ENCODE assay signal across 13 cellular contexts in the genomic region with DNA sequence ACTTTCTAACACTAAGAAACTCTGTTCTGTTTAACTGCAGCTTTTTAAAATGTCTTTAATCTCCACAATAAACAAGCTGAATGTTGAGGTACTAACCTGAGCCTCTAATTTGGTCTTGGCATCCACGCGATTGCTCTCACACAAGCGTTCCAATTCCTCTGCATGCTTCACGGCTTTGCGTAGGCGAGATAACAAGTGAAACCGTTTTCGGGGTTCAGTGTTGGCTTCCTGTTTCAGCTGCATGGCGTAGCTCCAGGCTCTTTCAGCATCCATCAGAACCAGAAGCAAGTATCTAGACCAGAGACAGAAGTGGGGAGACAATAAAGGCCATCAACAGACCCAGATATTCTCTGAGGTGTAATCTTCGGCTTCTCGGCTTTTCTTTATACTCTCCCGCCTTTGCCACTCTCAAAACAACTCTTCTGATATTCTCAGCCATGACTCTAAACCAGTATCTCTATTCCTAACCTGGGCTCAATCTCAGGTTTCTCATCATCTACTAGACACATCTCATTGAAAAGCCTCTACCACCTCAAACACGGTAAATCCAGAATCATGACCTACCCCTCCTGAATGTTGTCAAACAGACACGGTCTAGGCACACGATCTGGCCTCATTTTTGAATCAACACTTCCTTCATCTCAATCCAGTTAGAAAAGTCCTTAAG. TPM values are rescaled to one million over a fixed set of nuclear protein-coding genes. Genes with fewer than 3 reads are reported as not detected.
DNase-seq lines count a peak whose midpoint lies in the region; ATAC-seq and TF ChIP-seq lines count a peak whose summit lies in the region.
"Had no signal": no experiment of that assay in that cellular context is flagged by ENCODE, and none has a peak within 500 bp of the region (broad histone marks: within the 10 kb centered on the region; RNA-seq: fewer than 3 reads in every experiment).

No MANE protein-coding gene starts in this region.

- H3K9me3 ChIP-seq in CD8-positive, alpha-beta memory T cell (ENCODE audit: low read length) = no peaks in the 10 kb centered on the region
- no peaks in the 10 kb centered on the region for H3K9me3 ChIP-seq in Panc1 (ENCODE audit: control insufficient read depth, insufficient read depth, low read depth, low read length)
- H3K9me3 ChIP-seq: colonic mucosa had no signal

- no peak for ATAC-seq in Panc1
- ATAC-seq in activated T-helper 17 cell treated with anti-CD3 and anti-CD28 coated beads, Interleukin-2, amount 50 U/mL, for 72 hours (replicated peaks) = peak; percentile 96
- ATAC-seq in HG03439 (IDR thresholded peaks at IDR 0.05; ENCODE audit: unreplicated experiment) = no peak

- peak in 1 of 5 donors; percentile 31 for DNase-seq in CD8-positive, alpha-beta memory T cell
- DNase-seq in Panc1 (ENCODE audit: low read depth, low spot score) = no peak
- peak; percentile 36 to 50 (median 44) for DNase-seq in stimulated activated CD4-positive, alpha-beta T cell treated with anti-CD3 and anti-CD28 coated beads, Interleukin-12 subunit alpha, Interleukin-12 subunit beta, amount 100 ng/mL, for 48 hours (ENCODE audit: low read depth in 2 of 3, low spot score in 1 of 3)
- no peak for DNase-seq in brain microvascular endothelial cell
- no peak for DNase-seq in D341Med (ENCODE audit: low spot score)
- DNase-seq in DMS53 treated with DMSO at 0.1 percent for 48 hours (lab: John Stamatoyannopoulos, UW; ENCODE audit: unreplicated experiment) = no peak
- DNase-seq: colonic mucosa, mesenchymal stem cell had no signal

- H3K27ac Mint-ChIP-seq in CD8-positive, alpha-beta memory T cell = peak overlapping the region; percentile 73 to 97 (median 90)
- H3K27ac Mint-ChIP-seq in activated T-helper 17 cell treated with anti-CD3 and anti-CD28 coated beads, Interleukin-2, amount 50 U/mL, for 72 hours = peak overlapping the region; percentile 86

- H3K36me3 Mint-ChIP-seq in CD8-positive, alpha-beta memory T cell = peaks cover 8 to 80% (median 26%) of the 10 kb centered on the region in 3 donors
- H3K36me3 Mint-ChIP-seq in activated T-helper 17 cell treated with anti-CD3 and anti-CD28 coated beads, Interleukin-2, amount 50 U/mL, for 72 hours (ENCODE audit: low read depth) = peaks cover 98% of the 10 kb centered on the region

- intact Hi-C loops in Panc1 (cut with micrococcal nuclease; ENCODE audit: unreplicated experiment) = no loop called here

- no peak for TF ChIP-seq CTCF in Panc1 (IDR thresholded peaks at IDR 0.05)
- no peak for TF ChIP-seq CTCF in brain microvascular endothelial cell (IDR thresholded peaks at IDR 0.05; ENCODE audit: low read depth, low read length, missing control alignments)

- BruUV-seq in Panc1 (replicated peaks; lab: Mats Ljungman, UMichigan) = TSS peak; percentile 13

- peaks cover 54% of the 10 kb centered on the region for H3K36me3 ChIP-seq in CD8-positive, alpha-beta memory T cell (ENCODE audit: insufficient read depth, low read length)
- H3K36me3 ChIP-seq in Panc1 (ENCODE audit: control insufficient read depth, insufficient read depth, low read length) = peaks cover 24% of the 10 kb centered on the region
- peaks cover 69% of the 10 kb centered on the region for H3K36me3 ChIP-seq in brain microvascular endothelial cell (replicated peaks)

- POLR2A ChIA-PET in CD8-positive, alpha-beta memory T cell (lab: Charles Lee) = interaction anchor here (0.7 to 1.5 kb wide), 5 partner anchors 9 to 251 kb away, joined by 3 to 8 read pairs (median 4); no protein-coding TSS in a partner anchor
- POLR2A ChIA-PET in Panc1 (lab: Charles Lee) = interaction anchor here (0.7 kb wide), 1 partner anchor 45 kb away, joined by 8 read pairs; no protein-coding TSS in a partner anchor

- no peak overlapping the region for H3K27ac ChIP-seq in CD8-positive, alpha-beta memory T cell (ENCODE audit: low read depth, low read length)
- no peak overlapping the region for H3K27ac ChIP-seq in Panc1 (ENCODE audit: low read length)
- H3K27ac ChIP-seq in brain microvascular endothelial cell = no peak overlapping the region
- H3K27ac ChIP-seq: C4-2B, colonic mucosa, parathyroid adenoma had no signal

- CTCF ChIA-PET in CD8-positive, alpha-beta memory T cell (lab: Charles Lee) = interaction anchor here (0.9 to 3.2 kb wide), 6 partner anchors 15 to 215 kb away, joined by 3 to 14 read pairs (median 4); no protein-coding TSS in a partner anchor
- CTCF ChIA-PET in Panc1 (lab: Charles Lee) = interaction anchor here (0.6 to 0.7 kb wide), 2 partner anchors 50 to 135 kb away, joined by 5 to 10 read pairs; no protein-coding TSS in a partner anchor

- H3K4me3 ChIP-seq in CD8-positive, alpha-beta memory T cell (ENCODE audit: low read length) = no peak overlapping the region
- H3K4me3 ChIP-seq in Panc1 (ENCODE audit: low read depth in 2 of 2, low read length in 2 of 2) (no peak overlapping the region), brain microvascular endothelial cell (ENCODE audit: low read depth, low read length) (no peak overlapping the region)
- H3K4me3 ChIP-seq: colonic mucosa had no signal

- H3K4me1 ChIP-seq in CD8-positive, alpha-beta memory T cell (ENCODE audit: insufficient read depth, low read length) = no peaks in the 10 kb centered on the region
- H3K4me1 ChIP-seq in Panc1 (ENCODE audit: control insufficient read depth, insufficient read depth, low read length) = no peaks in the 10 kb centered on the region
- H3K4me1 ChIP-seq: colonic mucosa, parathyroid adenoma had no signal

- no peaks in the 10 kb centered on the region for H3K9me3 Mint-ChIP-seq in CD8-positive, alpha-beta memory T cell
- no peaks in the 10 kb centered on the region for H3K9me3 Mint-ChIP-seq in activated T-helper 17 cell treated with anti-CD3 and anti-CD28 coated beads, Interleukin-2, amount 50 U/mL, for 72 hours

- H3K4me3 Mint-ChIP-seq in CD8-positive, alpha-beta memory T cell = peak overlapping the region; percentile 10 to 76 (median 64)
- H3K4me3 Mint-ChIP-seq in activated T-helper 17 cell treated with anti-CD3 and anti-CD28 coated beads, Interleukin-2, amount 50 U/mL, for 72 hours = peak overlapping the region; percentile 79

- in situ Hi-C loops in Panc1 (cut with HindIII; ENCODE audit: low pct_unique_long_range_greater_than_20kb, low sequenced_read_pairs) = loop anchor here (25.0 kb wide), 1 partner anchor 127 kb away; a partner anchor contains a TSS
- in situ Hi-C loops in brain microvascular endothelial cell (cut with HindIII; ENCODE audit: low pct_ligation_motif_present, low sequenced_read_pairs) = no loop called here

- peaks cover 13 to 32% (median 24%) of the 10 kb centered on the region in 3 donors for H3K4me1 Mint-ChIP-seq in CD8-positive, alpha-beta memory T cell
- H3K4me1 Mint-ChIP-seq in activated T-helper 17 cell treated with anti-CD3 and anti-CD28 coated beads, Interleukin-2, amount 50 U/mL, for 72 hours = peaks cover 24% of the 10 kb centered on the region

- no peaks in the 10 kb centered on the region for H3K27me3 ChIP-seq in CD8-positive, alpha-beta memory T cell (ENCODE audit: insufficient read depth, low read length, poor library complexity, severe bottlenecking)
- no peaks in the 10 kb centered on the region for H3K27me3 ChIP-seq in Panc1 (ENCODE audit: control insufficient read depth, insufficient read depth, low read length)
- H3K27me3 ChIP-seq in brain microvascular endothelial cell (replicated peaks) = no peaks in the 10 kb centered on the region
- H3K27me3 ChIP-seq: colonic mucosa had no signal

- H3K27me3 Mint-ChIP-seq in CD8-positive, alpha-beta memory T cell = no peaks in the 10 kb centered on the region
- no peaks in the 10 kb centered on the region for H3K27me3 Mint-ChIP-seq in activated T-helper 17 cell treated with anti-CD3 and anti-CD28 coated beads, Interleukin-2, amount 50 U/mL, for 72 hours

RNA-seq across cellular contexts. Expression of a gene that starts 8.3 kb away (rescaled TPM):
- 100 to 1,000 TPM; 120 to 123 TPM for total RNA-seq in CD8-positive, alpha-beta memory T cell
- polyA plus RNA-seq in CD8-positive, alpha-beta memory T cell = 80.4 TPM
- 100 TPM for total RNA-seq in Panc1 (2021; ENCODE audit: unreplicated experiment)
- 93.8 TPM for polyA plus RNA-seq in Panc1 (2012; ENCODE audit: insufficient read length)
- 100 to 1,000 TPM; 109 to 117 TPM for total RNA-seq in activated T-helper 17 cell treated with anti-CD3 and anti-CD28 coated beads, Interleukin-2, amount 50 U/mL, for 72 hours

RNA-seq across cellular contexts. Expression of a gene that starts 10.6 kb away (rescaled TPM):
- 1 to 10 TPM; 2.7 to 3.1 TPM for total RNA-seq in CD8-positive, alpha-beta memory T cell
- not detected for polyA plus RNA-seq in CD8-positive, alpha-beta memory T cell
- 0.41 TPM for total RNA-seq in Panc1 (2021; ENCODE audit: unreplicated experiment)
- polyA plus RNA-seq in Panc1 (2012; ENCODE audit: insufficient read length) = 1.6 TPM
- 10 to 100 TPM in 1 of 2 donors, 1 to 10 TPM in 1; 7.5 to 14.8 TPM for total RNA-seq in activated T-helper 17 cell treated with anti-CD3 and anti-CD28 coated beads, Interleukin-2, amount 50 U/mL, for 72 hours

RNA-seq across cellular contexts. Expression of a gene that starts 15.0 kb away (rescaled TPM):
- total RNA-seq in CD8-positive, alpha-beta memory T cell = 1 to 10 TPM; 2.8 to 3.0 TPM
- 4.1 TPM for polyA plus RNA-seq in CD8-positive, alpha-beta memory T cell
- total RNA-seq in Panc1 (2021; ENCODE audit: unreplicated experiment) = not detected
- 42.5 TPM for polyA plus RNA-seq in Panc1 (2012; ENCODE audit: insufficient read length)
- total RNA-seq in activated T-helper 17 cell treated with anti-CD3 and anti-CD28 coated beads, Interleukin-2, amount 50 U/mL, for 72 hours = 10 to 100 TPM in 1 of 2 donors, 1 to 10 TPM in 1; 6.5 to 13.5 TPM
- total RNA-seq: colonic mucosa had no signal

RNA-seq across cellular contexts. Expression of a gene that starts 36.9 kb away (rescaled TPM):
- under 1 TPM; 0.07 to 0.11 TPM for total RNA-seq in CD8-positive, alpha-beta memory T cell
- not detected for polyA plus RNA-seq in CD8-positive, alpha-beta memory T cell
- 36.4 TPM for total RNA-seq in Panc1 (2021; ENCODE audit: unreplicated experiment)
- polyA plus RNA-seq in Panc1 (2012; ENCODE audit: insufficient read length) = 44.9 TPM
- total RNA-seq in activated T-helper 17 cell treated with anti-CD3 and anti-CD28 coated beads, Interleukin-2, amount 50 U/mL, for 72 hours = under 1 TPM in 1 of 2 donors, not detected in 1; 0.11 TPM
- total RNA-seq: M059J had no signal

RNA-seq across cellular contexts. Expression of a gene that starts 39.6 kb away (rescaled TPM):
- total RNA-seq in CD8-positive, alpha-beta memory T cell = 100 to 1,000 TPM; 105 to 109 TPM
- 69.3 TPM for polyA plus RNA-seq in CD8-positive, alpha-beta memory T cell
- total RNA-seq in Panc1 (2021; ENCODE audit: unreplicated experiment) = 190 TPM
- 127 TPM for polyA plus RNA-seq in Panc1 (2012; ENCODE audit: insufficient read length)
- total RNA-seq in activated T-helper 17 cell treated with anti-CD3 and anti-CD28 coated beads, Interleukin-2, amount 50 U/mL, for 72 hours = 100 to 1,000 TPM; 104 to 117 TPM

Comparison
In these comparisons a context has a peak if more than half of its experiments do, and no peak if none do; other contexts are left out.
1. DNase-seq: peak in stimulated activated CD4-positive, alpha-beta T cell treated with anti-CD3 and anti-CD28 coated beads, Interleukin-12 subunit alpha, Interleukin-12 subunit beta, amount 100 ng/mL, for 48 hours (3 of 3); none in Panc1 (single experiment), brain microvascular endothelial cell (single experiment), D341Med (single experiment) and DMS53 treated with DMSO at 0.1 percent for 48 hours (single experiment).